In the genomic region with DNA sequence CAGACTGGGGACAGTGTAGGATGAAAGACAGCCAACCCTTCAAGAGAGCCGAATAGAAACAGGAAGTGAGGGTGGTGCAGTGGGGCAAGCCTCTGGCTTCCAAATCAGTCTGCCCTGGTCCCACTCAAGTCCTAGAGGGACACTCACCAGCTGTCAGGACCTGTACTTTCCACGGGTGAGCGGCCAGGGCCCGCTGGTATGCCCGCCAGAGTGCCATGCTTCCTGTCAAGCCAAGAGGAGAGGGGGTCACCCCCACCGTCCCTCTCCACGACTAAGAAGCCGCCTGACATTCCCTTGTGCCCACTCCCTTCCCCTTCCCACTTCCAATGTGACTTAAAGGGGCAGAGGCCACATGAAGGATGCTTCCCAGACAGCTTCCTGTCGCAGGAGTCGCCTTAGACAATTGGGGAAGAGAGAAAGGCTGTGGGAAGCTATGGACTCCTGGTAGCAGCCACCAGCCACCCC, we compare ENCODE assay signal across 8 cellular contexts. TPM values are rescaled to one million over a fixed set of nuclear protein-coding genes. Genes with fewer than 3 reads are reported as not detected.
DNase-seq lines count a peak whose midpoint lies in the region; ATAC-seq lines count a peak whose summit lies in the region.

No MANE protein-coding gene starts in this region.

- no peaks in the 10 kb centered on the region for H3K36me3 ChIP-seq in ACC112 (ENCODE audit: insufficient read depth, low read length)
- no peaks in the 10 kb centered on the region for H3K36me3 ChIP-seq in endocrine pancreas (ENCODE audit: control insufficient read depth, insufficient read depth, low read length)

- H3K79me2 ChIP-seq in ACC112 (ENCODE audit: control insufficient read depth, insufficient read depth, low read length, unreplicated experiment), result peaks cover 22% of the 10 kb centered on the region

- peak overlapping the region; percentile 84 for H3K9ac ChIP-seq in endocrine pancreas (ENCODE audit: control insufficient read depth, insufficient read depth, low read length)

- H3K27ac ChIP-seq in ACC112 (ENCODE audit: low read depth, low read length), result peak overlapping the region; percentile 95

- H3K9me3 Mint-ChIP-seq in naive B cell, result no peaks in the 10 kb centered on the region

- no peaks in the 10 kb centered on the region for H3K27me3 Mint-ChIP-seq in naive B cell

- peak overlapping the region; percentile 97 to 100 (median 99) for H3K27ac Mint-ChIP-seq in naive B cell

- ATAC-seq in GM21723 (IDR thresholded peaks at IDR 0.05; ENCODE audit: unreplicated experiment), result peak; percentile 40
- peak; percentile 54 to 63 for ATAC-seq in naive B cell (ENCODE audit: low read depth in 2 of 2)

- H3K4me1 ChIP-seq in ACC112 (ENCODE audit: control insufficient read depth, insufficient read depth, low read length, unreplicated experiment) (peaks cover 18% of the 10 kb centered on the region), endocrine pancreas (ENCODE audit: control insufficient read depth, insufficient read depth, low read length) (peaks cover 7% of the 10 kb centered on the region)

- DNase-seq in SK-MEL-5 (ENCODE audit: low read depth, low spot score) (peak; percentile 28), naive B cell (peak; percentile 31), SHP77 treated with DMSO at 0.1 percent for 48 hours (lab: John Stamatoyannopoulos, UW) (no peak), NCI-H1092 (lab: John Stamatoyannopoulos, UW) (no peak), epidermal melanocyte (ENCODE audit: insufficient read length, low spot score) (no peak)

- in situ Hi-C loops in SK-MEL-5 (cut with HindIII; ENCODE audit: low pct_unique_long_range_greater_than_20kb, low sequenced_read_pairs), result no loop called here

- H3K27me3 ChIP-seq in ACC112 (ENCODE audit: insufficient read depth, low read length) (no peaks in the 10 kb centered on the region), endocrine pancreas (ENCODE audit: control insufficient read depth, insufficient read depth, low read length) (no peaks in the 10 kb centered on the region)

- H2AFZ ChIP-seq in ACC112 (ENCODE audit: low read length, unreplicated experiment), result peak overlapping the region; percentile 83

- H3K9me3 ChIP-seq in endocrine pancreas (ENCODE audit: control insufficient read depth, low read length), result no peaks in the 10 kb centered on the region

- H3K4me3 Mint-ChIP-seq in naive B cell, result peak overlapping the region; percentile 92 to 100 (median 98)

- H3K4me3 ChIP-seq in ACC112 (ENCODE audit: low read depth, low read length), result peak overlapping the region; percentile 99
- peak overlapping the region; percentile 91 for H3K4me3 ChIP-seq in endocrine pancreas (ENCODE audit: control insufficient read depth, insufficient read depth, low read length)

- peaks cover 13 to 20% of the 10 kb centered on the region in 2 donors for H3K36me3 Mint-ChIP-seq in naive B cell

- peaks cover 20 to 22% (median 21%) of the 10 kb centered on the region in 3 donors for H3K4me1 Mint-ChIP-seq in naive B cell

RNA-seq across cellular contexts. Expression of a gene that starts 0.6 kb away (rescaled TPM):
- total RNA-seq in SK-MEL-5 (2014; rRNA removed; shearing (Covaris generic)), result 268 and 286 TPM in 2 replicates
- polyA plus RNA-seq in SK-MEL-5 (2015; cell fraction: cytosol; rRNA removed), result 174 and 219 TPM in 2 replicates
- 292 and 359 TPM in 2 replicates for polyA plus RNA-seq in SK-MEL-5 (2015; cell fraction: nucleus; rRNA removed)
- polyA plus RNA-seq in naive B cell (ENCODE audit: low read depth in 6 of 6), result 100 to 1,000 TPM; 133 to 234 (median 151) TPM

RNA-seq across cellular contexts. Expression of a gene that starts 14.1 kb away (rescaled TPM):
- 2.3 and 6.0 TPM in 2 replicates for total RNA-seq in SK-MEL-5 (2014; rRNA removed; shearing (Covaris generic))
- polyA plus RNA-seq in SK-MEL-5 (2015; cell fraction: cytosol; rRNA removed), result 2.0 and 2.8 TPM in 2 replicates
- 21.6 and 28.2 TPM in 2 replicates for polyA plus RNA-seq in SK-MEL-5 (2015; cell fraction: nucleus; rRNA removed)
- 1 to 10 TPM in 1 of 6 donors, under 1 TPM in 3, not detected in 2; 0.55 to 1.4 (median 0.91) TPM for polyA plus RNA-seq in naive B cell (ENCODE audit: low read depth in 6 of 6)

RNA-seq across cellular contexts. Expression of a gene that starts 34.2 kb away (rescaled TPM):
- total RNA-seq in SK-MEL-5 (2014; rRNA removed; shearing (Covaris generic)), result 99.9 and 100.0 TPM in 2 replicates
- polyA plus RNA-seq in SK-MEL-5 (2015; cell fraction: cytosol; rRNA removed), result 77.6 and 90.1 TPM in 2 replicates
- 236 and 284 TPM in 2 replicates for polyA plus RNA-seq in SK-MEL-5 (2015; cell fraction: nucleus; rRNA removed)
- polyA plus RNA-seq in naive B cell (ENCODE audit: low read depth in 6 of 6), result 10 to 100 TPM; 31.8 to 50.6 (median 39.9) TPM

RNA-seq across cellular contexts. Expression of a gene that starts 40.1 kb away (rescaled TPM):
- not detected in 2 replicates for total RNA-seq in SK-MEL-5 (2014; rRNA removed; shearing (Covaris generic))
- not detected in 2 replicates for polyA plus RNA-seq in SK-MEL-5 (2015; cell fraction: cytosol; rRNA removed)
- 0.12 TPM in 1 of 2 replicates, not detected in the other for polyA plus RNA-seq in SK-MEL-5 (2015; cell fraction: nucleus; rRNA removed)
- not detected for polyA plus RNA-seq in naive B cell (ENCODE audit: low read depth in 6 of 6)

RNA-seq across cellular contexts. Expression of a gene that starts 47.1 kb away (rescaled TPM):
- total RNA-seq in SK-MEL-5 (2014; rRNA removed; shearing (Covaris generic)), result not detected in 2 replicates
- not detected in 2 replicates for polyA plus RNA-seq in SK-MEL-5 (2015; cell fraction: cytosol; rRNA removed)
- not detected in 2 replicates for polyA plus RNA-seq in SK-MEL-5 (2015; cell fraction: nucleus; rRNA removed)
- polyA plus RNA-seq in naive B cell (ENCODE audit: low read depth in 6 of 6), result not detected

Comparison
In these comparisons a context has a peak if more than half of its experiments do, and no peak if none do; other contexts are left out.
1. DNase-seq: peak in SK-MEL-5 (single experiment) and naive B cell (single experiment); none in SHP77 treated with DMSO at 0.1 percent for 48 hours (single experiment), NCI-H1092 (single experiment) and epidermal melanocyte (single experiment).